Comparison of ENCODE assay signal across 1 cellular context in the genomic region with DNA sequence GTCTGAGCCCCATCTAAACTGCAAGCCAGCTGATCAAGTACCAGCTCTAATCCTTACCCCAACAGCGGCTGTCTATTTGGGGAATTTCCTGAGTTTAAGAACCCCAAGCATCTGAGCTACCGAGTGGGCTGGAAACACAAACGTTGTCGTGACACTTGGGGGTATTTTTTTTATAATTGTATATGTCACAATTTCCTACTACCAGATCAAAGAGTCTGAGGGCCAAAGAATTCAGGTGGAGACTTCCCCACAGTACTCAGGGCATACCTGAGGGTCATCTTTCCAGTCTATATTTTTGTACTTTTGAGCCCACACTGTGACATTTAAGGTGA.
TF ChIP-seq lines count a peak whose summit lies in the region.

No MANE protein-coding gene starts in this region.

TF ChIP-seq in IMR-90, 13 proteins besides CTCF, POLR2A, EP300 and RAD21:
- TF ChIP-seq, protein P1, sequence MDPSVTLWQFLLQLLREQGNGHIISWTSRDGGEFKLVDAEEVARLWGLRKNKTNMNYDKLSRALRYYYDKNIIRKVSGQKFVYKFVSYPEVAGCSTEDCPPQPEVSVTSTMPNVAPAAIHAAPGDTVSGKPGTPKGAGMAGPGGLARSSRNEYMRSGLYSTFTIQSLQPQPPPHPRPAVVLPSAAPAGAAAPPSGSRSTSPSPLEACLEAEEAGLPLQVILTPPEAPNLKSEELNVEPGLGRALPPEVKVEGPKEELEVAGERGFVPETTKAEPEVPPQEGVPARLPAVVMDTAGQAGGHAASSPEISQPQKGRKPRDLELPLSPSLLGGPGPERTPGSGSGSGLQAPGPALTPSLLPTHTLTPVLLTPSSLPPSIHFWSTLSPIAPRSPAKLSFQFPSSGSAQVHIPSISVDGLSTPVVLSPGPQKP (IDR thresholded peaks at IDR 0.05; ENCODE audit: borderline replicate concordance, low read depth, low read length) = no peak
- TF ChIP-seq RCOR1 (IDR thresholded peaks at IDR 0.05; ENCODE audit: insufficient replicate concordance, low read length) (no peak), SMC3 (IDR thresholded peaks at IDR 0.05; ENCODE audit: low read depth, low read length) (no peak), MAFK (IDR thresholded peaks at IDR 0.05; ENCODE audit: low read depth, low read length) (no peak), MAZ (IDR thresholded peaks at IDR 0.05; ENCODE audit: borderline replicate concordance, low read depth, low read length) (no peak), NFE2L2 (IDR thresholded peaks at IDR 0.05; ENCODE audit: low read depth, low read length) (no peak), RFX5 (IDR thresholded peaks at IDR 0.05; ENCODE audit: low read depth, low read length) (no peak), BHLHE40 (IDR thresholded peaks at IDR 0.05; ENCODE audit: low read depth, low read length) (no peak), MXI1 (IDR thresholded peaks at IDR 0.05; ENCODE audit: borderline replicate concordance, low read depth, low read length) (no peak), FOS (IDR thresholded peaks at IDR 0.05; ENCODE audit: low read depth, low read length) (no peak), CHD1 (IDR thresholded peaks at IDR 0.05; ENCODE audit: low read depth, low read length) (no peak), CEBPB (IDR thresholded peaks at IDR 0.05; ENCODE audit: low read depth, low read length) (no peak)
- TF ChIP-seq, protein P2, sequence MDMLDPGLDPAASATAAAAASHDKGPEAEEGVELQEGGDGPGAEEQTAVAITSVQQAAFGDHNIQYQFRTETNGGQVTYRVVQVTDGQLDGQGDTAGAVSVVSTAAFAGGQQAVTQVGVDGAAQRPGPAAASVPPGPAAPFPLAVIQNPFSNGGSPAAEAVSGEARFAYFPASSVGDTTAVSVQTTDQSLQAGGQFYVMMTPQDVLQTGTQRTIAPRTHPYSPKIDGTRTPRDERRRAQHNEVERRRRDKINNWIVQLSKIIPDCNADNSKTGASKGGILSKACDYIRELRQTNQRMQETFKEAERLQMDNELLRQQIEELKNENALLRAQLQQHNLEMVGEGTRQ (IDR thresholded peaks at IDR 0.05; ENCODE audit: low read depth, low read length) = no peak
TF ChIP-seq in IMR-90: peak in this region for 0.
